Comparison of ENCODE assay signal across 21 cellular contexts in genomic region chr16:4760221-4760910, GRCh38. TPM values are rescaled to one million over a fixed set of nuclear protein-coding genes. Genes with fewer than 3 reads are reported as not detected.
A peak's percentile ranks its signal among the peaks of the same experiment; 100 is the strongest.
DNase-seq lines count a peak whose midpoint lies in the region; ATAC-seq, FAIRE-seq and TF ChIP-seq lines count a peak whose summit lies in the region.
"Had no signal": no experiment of that assay in that cellular context is flagged by ENCODE, and none has a peak within 500 bp of the region (broad histone marks: within the 10 kb centered on the region; RNA-seq: fewer than 3 reads in every experiment).

No MANE protein-coding gene starts in this region.

- POLR2A ChIA-PET in activated CD4-positive, alpha-beta T cell treated with anti-CD3 and anti-CD28 coated beads for 36 hours (lab: Charles Lee), result no interaction called here
- POLR2A ChIA-PET in HepG2 (lab: Yijun Ruan, JAX), result no interaction called here

- H3K27me3 Mint-ChIP-seq in activated CD4-positive, alpha-beta T cell treated with anti-CD3 and anti-CD28 coated beads for 36 hours, result no peaks in the 10 kb centered on the region
- H3K27me3 Mint-ChIP-seq in astrocyte (ENCODE audit: low read depth, unreplicated experiment), result no peaks in the 10 kb centered on the region
- no peaks in the 10 kb centered on the region for H3K27me3 Mint-ChIP-seq in T-helper 17 cell

- TF ChIP-seq CTCF in astrocyte (IDR thresholded peaks at IDR 0.05; ENCODE audit: insufficient read depth, low read depth, low read length), result no peak
- TF ChIP-seq CTCF in HepG2 (CRISPR knock-in tag; IDR thresholded peaks at IDR 0.05), result no peak

- H3K27me3 ChIP-seq in astrocyte (ENCODE audit: insufficient read depth, low read length) (no peaks in the 10 kb centered on the region), HepG2 (ENCODE audit: control insufficient read depth in 1 of 2, insufficient read depth in 2 of 2, low read length in 2 of 2) (no peaks in the 10 kb centered on the region)

- H4K20me1 ChIP-seq in astrocyte (ENCODE audit: insufficient read depth, low read length) (peaks cover 29% of the 10 kb centered on the region), HepG2 (ENCODE audit: insufficient read depth, low read length) (no peaks in the 10 kb centered on the region)

- H3K4me3 Mint-ChIP-seq in activated CD4-positive, alpha-beta T cell treated with anti-CD3 and anti-CD28 coated beads for 36 hours, result no peak overlapping the region
- H3K4me3 Mint-ChIP-seq in astrocyte (ENCODE audit: unreplicated experiment) (peak overlapping the region; percentile 31), T-helper 17 cell (no peak overlapping the region)

- intact Hi-C loops in activated CD4-positive, alpha-beta T cell treated with anti-CD3 and anti-CD28 coated beads for 36 hours (cut with DNase I, micrococcal nuclease), result no loop called here
- intact Hi-C loops in HepG2 (cut with micrococcal nuclease; ENCODE audit: unreplicated experiment), result no loop called here

- BruUV-seq in HepG2 (replicated peaks; lab: Mats Ljungman, UMichigan), result no TSS peak

- H2AFZ ChIP-seq in astrocyte (ENCODE audit: low read depth, low read length), result no peak overlapping the region
- H2AFZ ChIP-seq in HepG2 (ENCODE audit: low read length), result no peak overlapping the region

- H3K9me3 Mint-ChIP-seq in activated CD4-positive, alpha-beta T cell treated with anti-CD3 and anti-CD28 coated beads for 36 hours (ENCODE audit: low read depth), result peaks cover 4% of the 10 kb centered on the region
- H3K9me3 Mint-ChIP-seq in astrocyte (ENCODE audit: unreplicated experiment), result peaks cover 2% of the 10 kb centered on the region

- H3K27ac ChIP-seq in astrocyte (ENCODE audit: low read depth, low read length), result no peak overlapping the region
- no peak overlapping the region for H3K27ac ChIP-seq in HepG2 (ENCODE audit: extremely low read length, insufficient read depth, low read length)
- H3K27ac ChIP-seq: 22Rv1, C4-2B had no signal

- H3K4me2 ChIP-seq in astrocyte (ENCODE audit: low read length) (no peak overlapping the region), HepG2 (ENCODE audit: low read depth, low read length) (no peak overlapping the region)
- H3K4me2 ChIP-seq: SK-N-SH had no signal

- FAIRE-seq in astrocyte (lab: Jason Lieb, UNC), result no peak
- no peak for FAIRE-seq in HepG2 (lab: Jason Lieb, UNC)
- peak; percentile 20 for FAIRE-seq in urothelium cell line (lab: Jason Lieb, UNC)

- H3K4me1 Mint-ChIP-seq in activated CD4-positive, alpha-beta T cell treated with anti-CD3 and anti-CD28 coated beads for 36 hours, result peaks cover 9% of the 10 kb centered on the region
- H3K4me1 Mint-ChIP-seq in astrocyte (ENCODE audit: low read depth, unreplicated experiment) (no peaks in the 10 kb centered on the region), T-helper 17 cell (peaks cover 3% of the 10 kb centered on the region)

- no peak for ATAC-seq in activated CD4-positive, alpha-beta T cell treated with anti-CD3 and anti-CD28 coated beads for 36 hours
- no peak for ATAC-seq in HepG2
- ATAC-seq in T-helper 17 cell, result no peak

- peaks cover 21% of the 10 kb centered on the region for H3K79me2 ChIP-seq in astrocyte (ENCODE audit: insufficient read depth, low read length)
- peaks cover 13% of the 10 kb centered on the region for H3K79me2 ChIP-seq in HepG2 (ENCODE audit: insufficient read depth, low read length)

- peaks cover 48% of the 10 kb centered on the region for H3K36me3 Mint-ChIP-seq in activated CD4-positive, alpha-beta T cell treated with anti-CD3 and anti-CD28 coated beads for 36 hours (ENCODE audit: low read depth)
- H3K36me3 Mint-ChIP-seq in astrocyte (ENCODE audit: low read depth, unreplicated experiment) (peaks cover 39% of the 10 kb centered on the region), T-helper 17 cell (ENCODE audit: low read depth) (peaks cover 12% of the 10 kb centered on the region)

- TF ChIP-seq RAD21 in HepG2 (CRISPR knock-in tag; IDR thresholded peaks at IDR 0.05), result no peak

- in situ Hi-C loops in HepG2 (cut with HindIII; ENCODE audit: extremely low pct_ligation_motif_present, low pct_unique_long_range_greater_than_20kb), result no loop called here

- TF ChIP-seq EP300 in HepG2 (IDR thresholded peaks at IDR 0.05; ENCODE audit: low read depth in 2 of 2, low read length in 2 of 2), result no peak
- TF ChIP-seq EP300 in HepG2 (CRISPR knock-in tag; IDR thresholded peaks at IDR 0.05; ENCODE audit: borderline replicate concordance), result no peak

- no peaks in the 10 kb centered on the region for H3K9me3 ChIP-seq in astrocyte (ENCODE audit: insufficient read depth, low read depth, low read length)
- H3K9me3 ChIP-seq in HepG2 (ENCODE audit: low read length), result no peaks in the 10 kb centered on the region; the same call in 1 of the 2 replicates
- H3K9me3 ChIP-seq in T-helper 17 cell (ENCODE audit: control insufficient read depth, low read length, poor library complexity, severe bottlenecking), result no peaks in the 10 kb centered on the region

- 96% methylated on average over 10 of the region's 23 CpGs for WGBS in HepG2 (ENCODE audit: low lambda C conversion rate)

- peaks cover 14% of the 10 kb centered on the region for H3K36me3 ChIP-seq in astrocyte (ENCODE audit: insufficient read depth, low read length)
- peaks cover 24 to 69% of the 10 kb centered on the region in 2 experiments; a peak in 4 of 5 replicates for H3K36me3 ChIP-seq in HepG2 (replicated peaks in 1 of 2; ENCODE audit: control insufficient read depth in 1 of 2, insufficient read depth in 2 of 2, low read length in 2 of 2)

- no peak for TF ChIP-seq POLR2A in HepG2 (IDR thresholded peaks at IDR 0.05; ENCODE audit: insufficient read depth in 1 of 2, low read depth in 2 of 2, low read length in 2 of 2)

- no peaks in the 10 kb centered on the region for H3K4me1 ChIP-seq in astrocyte (ENCODE audit: insufficient read depth, low read length)
- H3K4me1 ChIP-seq in HepG2 (ENCODE audit: insufficient read depth, low read length), result peaks cover 16% of the 10 kb centered on the region

- DNase-seq in activated CD4-positive, alpha-beta T cell treated with anti-CD3 and anti-CD28 coated beads for 36 hours, result no peak
- no peak for DNase-seq in activated CD4-positive, alpha-beta T cell treated with anti-CD3 and anti-CD28 coated beads, Interleukin-2, amount 50 U/mL, for 48 hours
- no peak for DNase-seq in astrocyte (ENCODE audit: low read depth)
- DNase-seq in HepG2 (ENCODE audit: low spot score), result no peak
- no peak for DNase-seq in urothelium cell line (ENCODE audit: low spot score)
- DNase-seq in activated T-cell treated with anti-CD3 and anti-CD28 coated beads, Interleukin-2, amount 50 U/mL, for 48 hours, result no peak
- DNase-seq in T-helper 17 cell, result no peak
- DNase-seq in activated effector memory CD4-positive, alpha-beta T cell treated with anti-CD3 and anti-CD28 coated beads, Interleukin-2, amount 50 U/mL, for 16 hours, result no peak
- DNase-seq: AML-193; DMS79 treated with DMSO at 0.1 percent for 48 hours; HCEC 1CT; NCI-H1105; NCI-H1694 treated with DMSO at 0.1 percent for 48 hours; NCI-H510A; NCI-H748 treated with DMSO at 0.1 percent for 48 hours; NK-92 treated with Interleukin-12 subunit alpha and Interleukin-12 subunit beta, amount 100 ng/mL, for 24 hours; SHP77; SK-N-SH had no signal

- no peak overlapping the region for H3K4me3 ChIP-seq in astrocyte (ENCODE audit: insufficient read depth, low read depth, low read length)
- H3K4me3 ChIP-seq in HepG2 (replicated peaks in 1 of 3; ENCODE audit: insufficient read depth in 1 of 3, low read depth in 2 of 3, low read length in 3 of 3), result no peak overlapping the region

- CTCF ChIA-PET in activated CD4-positive, alpha-beta T cell treated with anti-CD3 and anti-CD28 coated beads for 36 hours (lab: Charles Lee), result interaction anchor here (0.6 to 1.0 kb wide), 3 partner anchors 9 to 315 kb away, joined by 3 read pairs; no protein-coding TSS in a partner anchor
- CTCF ChIA-PET in HepG2 (lab: Yijun Ruan, JAX; ENCODE audit: low intra/inter-chr PET ratio, low total read pairs), result no interaction called here

- peak overlapping the region; percentile 25 for H3K27ac Mint-ChIP-seq in activated CD4-positive, alpha-beta T cell treated with anti-CD3 and anti-CD28 coated beads for 36 hours
- H3K27ac Mint-ChIP-seq in astrocyte (ENCODE audit: unreplicated experiment), result no peak overlapping the region
- H3K27ac Mint-ChIP-seq in T-helper 17 cell, result no peak overlapping the region

- no peak overlapping the region for H3K9ac ChIP-seq in astrocyte (ENCODE audit: low read length)
- no peak overlapping the region for H3K9ac ChIP-seq in HepG2 (ENCODE audit: insufficient read depth, low read depth, low read length)
- H3K9ac ChIP-seq: SK-N-SH had no signal

RNA-seq across cellular contexts. Expression of gene ZNF500, which starts 6.6 kb away (rescaled TPM):
- total RNA-seq in activated CD4-positive, alpha-beta T cell treated with anti-CD3 and anti-CD28 coated beads for 36 hours, result 10 to 100 TPM; 10.3 to 11.6 TPM
- total RNA-seq in astrocyte (12.2 and 14.6 TPM in 2 replicates), HepG2 (2016; rRNA removed; fragmentation: Illumina TruSeq; extraction: Trizol) (8.1 and 12.2 TPM in 2 replicates), T-helper 17 cell (10 to 100 TPM; 10.1 to 15.8 TPM)
- total RNA-seq in HepG2 (2016; cell fraction: cytosol; rRNA removed; fragmentation: Illumina TruSeq; extraction: Trizol; ENCODE audit: low read depth), result 1.6 and 1.9 TPM in 2 replicates
- total RNA-seq in HepG2 (2016; cell fraction: insoluble cytoplasmic fraction; rRNA removed; fragmentation: Illumina TruSeq; extraction: Trizol), result 8.1 and 12.2 TPM in 2 replicates
- total RNA-seq in HepG2 (2016; cell fraction: membrane; rRNA removed; fragmentation: Illumina TruSeq; extraction: Trizol), result 3.8 and 4.4 TPM in 2 replicates
- total RNA-seq in HepG2 (2016; cell fraction: nucleus; rRNA removed; fragmentation: Illumina TruSeq; extraction: Trizol), result 9.6 and 15.9 TPM in 2 replicates
- 6.1 and 7.4 TPM in 2 replicates for polyA plus RNA-seq in HepG2 (2011; rRNA removed)
- polyA plus RNA-seq in HepG2 (2011; cell fraction: cytosol; rRNA removed), result 3.0 and 4.9 TPM in 2 replicates
- polyA plus RNA-seq in HepG2 (2011; cell fraction: nucleus; rRNA removed), result 17.2 and 20.4 TPM in 2 replicates
- polyA plus RNA-seq in HepG2 (2012), result 3.2 and 3.5 TPM in 2 replicates
- polyA plus RNA-seq in HepG2 (2016; cell fraction: cytosol; fragmentation: Illumina TruSeq; extraction: Trizol; ENCODE audit: low read depth), result 0.76 and 0.78 TPM in 2 replicates
- polyA plus RNA-seq in HepG2 (2016; cell fraction: insoluble cytoplasmic fraction; fragmentation: Illumina TruSeq; extraction: Trizol; ENCODE audit: low read depth), result 5.1 and 5.9 TPM in 2 replicates
- polyA plus RNA-seq in HepG2 (2016; cell fraction: membrane; fragmentation: Illumina TruSeq; extraction: Trizol; ENCODE audit: low read depth), result 1.9 and 2.5 TPM in 2 replicates
- polyA plus RNA-seq in HepG2 (2016; cell fraction: nucleus; fragmentation: Illumina TruSeq; extraction: Trizol; ENCODE audit: insufficient read depth, low read depth), result 19.3 and 24.8 TPM in 2 replicates
- polyA minus RNA-seq in HepG2 (2011; rRNA and poly(A)+ RNA removed; ENCODE audit: low replicate concordance), result 17.1 and 19.6 TPM in 2 replicates
- 2.6 and 3.3 TPM in 2 replicates for polyA minus RNA-seq in HepG2 (2011; cell fraction: cytosol; rRNA and poly(A)+ RNA removed)
- polyA minus RNA-seq in HepG2 (2011; cell fraction: nucleus; rRNA and poly(A)+ RNA removed), result 11.8 and 12.1 TPM in 2 replicates

RNA-seq across cellular contexts. Expression of gene DNAAF8, which starts 26.0 kb away (rescaled TPM):
- under 1 TPM; 0.11 to 0.16 TPM for total RNA-seq in activated CD4-positive, alpha-beta T cell treated with anti-CD3 and anti-CD28 coated beads for 36 hours
- total RNA-seq in astrocyte, result 2.7 and 2.9 TPM in 2 replicates
- 0.38 and 0.44 TPM in 2 replicates for total RNA-seq in HepG2 (2016; rRNA removed; fragmentation: Illumina TruSeq; extraction: Trizol)
- total RNA-seq in HepG2 (2016; cell fraction: cytosol; rRNA removed; fragmentation: Illumina TruSeq; extraction: Trizol; ENCODE audit: low read depth), result 0.44 and 0.81 TPM in 2 replicates
- total RNA-seq in HepG2 (2016; cell fraction: insoluble cytoplasmic fraction; rRNA removed; fragmentation: Illumina TruSeq; extraction: Trizol), result 0.15 TPM in 1 of 2 replicates, not detected in the other
- total RNA-seq in HepG2 (2016; cell fraction: membrane; rRNA removed; fragmentation: Illumina TruSeq; extraction: Trizol), result 0.14 and 0.65 TPM in 2 replicates
- 0.31 TPM in 1 of 2 replicates, not detected in the other for total RNA-seq in HepG2 (2016; cell fraction: nucleus; rRNA removed; fragmentation: Illumina TruSeq; extraction: Trizol)
- 0.27 TPM in 1 of 2 replicates, not detected in the other for polyA plus RNA-seq in HepG2 (2011; rRNA removed)
- 0.03 and 0.16 TPM in 2 replicates for polyA plus RNA-seq in HepG2 (2011; cell fraction: cytosol; rRNA removed)
- polyA plus RNA-seq in HepG2 (2011; cell fraction: nucleus; rRNA removed), result not detected in 2 replicates
- 0.12 and 0.21 TPM in 2 replicates for polyA plus RNA-seq in HepG2 (2012)
- polyA plus RNA-seq in HepG2 (2016; cell fraction: cytosol; fragmentation: Illumina TruSeq; extraction: Trizol; ENCODE audit: low read depth), result 0.15 and 0.24 TPM in 2 replicates
- polyA plus RNA-seq in HepG2 (2016; cell fraction: insoluble cytoplasmic fraction; fragmentation: Illumina TruSeq; extraction: Trizol; ENCODE audit: low read depth), result 0.34 and 0.57 TPM in 2 replicates
- polyA plus RNA-seq in HepG2 (2016; cell fraction: membrane; fragmentation: Illumina TruSeq; extraction: Trizol; ENCODE audit: low read depth), result 0.17 and 0.40 TPM in 2 replicates
- polyA plus RNA-seq in HepG2 (2016; cell fraction: nucleus; fragmentation: Illumina TruSeq; extraction: Trizol; ENCODE audit: insufficient read depth, low read depth), result not detected in 2 replicates
- polyA minus RNA-seq in HepG2 (2011; rRNA and poly(A)+ RNA removed; ENCODE audit: low replicate concordance), result 0.70 TPM in 1 of 2 replicates, not detected in the other
- polyA minus RNA-seq in HepG2 (2011; cell fraction: cytosol; rRNA and poly(A)+ RNA removed), result not detected in 2 replicates
- 0.50 TPM in 1 of 2 replicates, not detected in the other for polyA minus RNA-seq in HepG2 (2011; cell fraction: nucleus; rRNA and poly(A)+ RNA removed)
- total RNA-seq in T-helper 17 cell, result not detected

RNA-seq across cellular contexts. Expression of gene ANKS3, which starts 26.3 kb away (rescaled TPM):
- 10 to 100 TPM; 12.1 to 14.1 TPM for total RNA-seq in activated CD4-positive, alpha-beta T cell treated with anti-CD3 and anti-CD28 coated beads for 36 hours
- total RNA-seq in astrocyte (23.7 and 27.2 TPM in 2 replicates), HepG2 (2016; rRNA removed; fragmentation: Illumina TruSeq; extraction: Trizol) (6.6 and 15.9 TPM in 2 replicates), T-helper 17 cell (10 to 100 TPM; 15.6 to 20.0 TPM)
- total RNA-seq in HepG2 (2016; cell fraction: cytosol; rRNA removed; fragmentation: Illumina TruSeq; extraction: Trizol; ENCODE audit: low read depth), result 34.4 and 34.9 TPM in 2 replicates
- 6.2 and 13.8 TPM in 2 replicates for total RNA-seq in HepG2 (2016; cell fraction: insoluble cytoplasmic fraction; rRNA removed; fragmentation: Illumina TruSeq; extraction: Trizol)
- total RNA-seq in HepG2 (2016; cell fraction: membrane; rRNA removed; fragmentation: Illumina TruSeq; extraction: Trizol), result 29.2 and 30.9 TPM in 2 replicates
- 17.3 and 17.4 TPM in 2 replicates for total RNA-seq in HepG2 (2016; cell fraction: nucleus; rRNA removed; fragmentation: Illumina TruSeq; extraction: Trizol)
- polyA plus RNA-seq in HepG2 (2011; rRNA removed), result 11.4 and 14.4 TPM in 2 replicates
- polyA plus RNA-seq in HepG2 (2011; cell fraction: cytosol; rRNA removed), result 5.8 and 7.5 TPM in 2 replicates
- 58.0 and 68.7 TPM in 2 replicates for polyA plus RNA-seq in HepG2 (2011; cell fraction: nucleus; rRNA removed)
- 6.3 and 7.6 TPM in 2 replicates for polyA plus RNA-seq in HepG2 (2012)
- 2.4 and 2.5 TPM in 2 replicates for polyA plus RNA-seq in HepG2 (2016; cell fraction: cytosol; fragmentation: Illumina TruSeq; extraction: Trizol; ENCODE audit: low read depth)
- 3.9 and 5.0 TPM in 2 replicates for polyA plus RNA-seq in HepG2 (2016; cell fraction: insoluble cytoplasmic fraction; fragmentation: Illumina TruSeq; extraction: Trizol; ENCODE audit: low read depth)
- polyA plus RNA-seq in HepG2 (2016; cell fraction: membrane; fragmentation: Illumina TruSeq; extraction: Trizol; ENCODE audit: low read depth), result 3.0 and 4.2 TPM in 2 replicates
- 32.9 and 37.2 TPM in 2 replicates for polyA plus RNA-seq in HepG2 (2016; cell fraction: nucleus; fragmentation: Illumina TruSeq; extraction: Trizol; ENCODE audit: insufficient read depth, low read depth)
- 23.8 and 32.8 TPM in 2 replicates for polyA minus RNA-seq in HepG2 (2011; rRNA and poly(A)+ RNA removed; ENCODE audit: low replicate concordance)
- polyA minus RNA-seq in HepG2 (2011; cell fraction: cytosol; rRNA and poly(A)+ RNA removed), result 3.9 and 4.8 TPM in 2 replicates
- polyA minus RNA-seq in HepG2 (2011; cell fraction: nucleus; rRNA and poly(A)+ RNA removed), result 25.6 and 28.0 TPM in 2 replicates

RNA-seq across cellular contexts. Expression of gene SEPTIN12, which starts 27.8 kb away (rescaled TPM):
- not detected for total RNA-seq in activated CD4-positive, alpha-beta T cell treated with anti-CD3 and anti-CD28 coated beads for 36 hours
- total RNA-seq in astrocyte, result 4.4 and 5.9 TPM in 2 replicates
- 0.22 TPM in 1 of 2 replicates, not detected in the other for total RNA-seq in HepG2 (2016; rRNA removed; fragmentation: Illumina TruSeq; extraction: Trizol)
- total RNA-seq in HepG2 (2016; cell fraction: cytosol; rRNA removed; fragmentation: Illumina TruSeq; extraction: Trizol; ENCODE audit: low read depth), result not detected in 2 replicates
- total RNA-seq in HepG2 (2016; cell fraction: insoluble cytoplasmic fraction; rRNA removed; fragmentation: Illumina TruSeq; extraction: Trizol), result not detected in 2 replicates
- total RNA-seq in HepG2 (2016; cell fraction: membrane; rRNA removed; fragmentation: Illumina TruSeq; extraction: Trizol), result not detected in 2 replicates
- not detected in 2 replicates for total RNA-seq in HepG2 (2016; cell fraction: nucleus; rRNA removed; fragmentation: Illumina TruSeq; extraction: Trizol)
- 0.31 TPM in 1 of 2 replicates, not detected in the other for polyA plus RNA-seq in HepG2 (2011; rRNA removed)
- not detected in 2 replicates for polyA plus RNA-seq in HepG2 (2011; cell fraction: cytosol; rRNA removed)
- 0.29 and 0.43 TPM in 2 replicates for polyA plus RNA-seq in HepG2 (2011; cell fraction: nucleus; rRNA removed)
- 0.50 TPM in 1 of 2 replicates, not detected in the other for polyA plus RNA-seq in HepG2 (2012)
- not detected in 2 replicates for polyA plus RNA-seq in HepG2 (2016; cell fraction: cytosol; fragmentation: Illumina TruSeq; extraction: Trizol; ENCODE audit: low read depth)
- not detected in 2 replicates for polyA plus RNA-seq in HepG2 (2016; cell fraction: insoluble cytoplasmic fraction; fragmentation: Illumina TruSeq; extraction: Trizol; ENCODE audit: low read depth)
- polyA plus RNA-seq in HepG2 (2016; cell fraction: membrane; fragmentation: Illumina TruSeq; extraction: Trizol; ENCODE audit: low read depth), result not detected in 2 replicates
- polyA plus RNA-seq in HepG2 (2016; cell fraction: nucleus; fragmentation: Illumina TruSeq; extraction: Trizol; ENCODE audit: insufficient read depth, low read depth), result not detected in 2 replicates
- polyA minus RNA-seq in HepG2 (2011; rRNA and poly(A)+ RNA removed; ENCODE audit: low replicate concordance), result 0.89 TPM in 1 of 2 replicates, not detected in the other
- polyA minus RNA-seq in HepG2 (2011; cell fraction: cytosol; rRNA and poly(A)+ RNA removed), result not detected in 2 replicates
- not detected in 2 replicates for polyA minus RNA-seq in HepG2 (2011; cell fraction: nucleus; rRNA and poly(A)+ RNA removed)
- not detected for total RNA-seq in T-helper 17 cell
- total RNA-seq: OCI-LY7 had no signal

RNA-seq across cellular contexts. Expression of gene SMIM22, which starts 34.8 kb away (rescaled TPM):
- not detected for total RNA-seq in activated CD4-positive, alpha-beta T cell treated with anti-CD3 and anti-CD28 coated beads for 36 hours
- not detected in 2 replicates for total RNA-seq in astrocyte
- not detected in 2 replicates for total RNA-seq in HepG2 (2016; rRNA removed; fragmentation: Illumina TruSeq; extraction: Trizol)
- not detected in 2 replicates for total RNA-seq in HepG2 (2016; cell fraction: cytosol; rRNA removed; fragmentation: Illumina TruSeq; extraction: Trizol; ENCODE audit: low read depth)
- not detected in 2 replicates for total RNA-seq in HepG2 (2016; cell fraction: insoluble cytoplasmic fraction; rRNA removed; fragmentation: Illumina TruSeq; extraction: Trizol)
- total RNA-seq in HepG2 (2016; cell fraction: membrane; rRNA removed; fragmentation: Illumina TruSeq; extraction: Trizol), result not detected in 2 replicates
- total RNA-seq in HepG2 (2016; cell fraction: nucleus; rRNA removed; fragmentation: Illumina TruSeq; extraction: Trizol), result not detected in 2 replicates
- polyA plus RNA-seq in HepG2 (2011; rRNA removed), result not detected in 2 replicates
- polyA plus RNA-seq in HepG2 (2011; cell fraction: cytosol; rRNA removed), result not detected in 2 replicates
- polyA plus RNA-seq in HepG2 (2011; cell fraction: nucleus; rRNA removed), result not detected in 2 replicates
- polyA plus RNA-seq in HepG2 (2012), result 0.52 TPM in 1 of 2 replicates, not detected in the other
- not detected in 2 replicates for polyA plus RNA-seq in HepG2 (2016; cell fraction: cytosol; fragmentation: Illumina TruSeq; extraction: Trizol; ENCODE audit: low read depth)
- polyA plus RNA-seq in HepG2 (2016; cell fraction: insoluble cytoplasmic fraction; fragmentation: Illumina TruSeq; extraction: Trizol; ENCODE audit: low read depth), result not detected in 2 replicates
- polyA plus RNA-seq in HepG2 (2016; cell fraction: membrane; fragmentation: Illumina TruSeq; extraction: Trizol; ENCODE audit: low read depth), result not detected in 2 replicates
- not detected in 2 replicates for polyA plus RNA-seq in HepG2 (2016; cell fraction: nucleus; fragmentation: Illumina TruSeq; extraction: Trizol; ENCODE audit: insufficient read depth, low read depth)
- not detected in 2 replicates for polyA minus RNA-seq in HepG2 (2011; rRNA and poly(A)+ RNA removed; ENCODE audit: low replicate concordance)
- polyA minus RNA-seq in HepG2 (2011; cell fraction: cytosol; rRNA and poly(A)+ RNA removed), result not detected in 2 replicates
- not detected in 2 replicates for polyA minus RNA-seq in HepG2 (2011; cell fraction: nucleus; rRNA and poly(A)+ RNA removed)
- total RNA-seq in T-helper 17 cell, result not detected
- total RNA-seq: OCI-LY7 had no signal
- polyA plus RNA-seq: SK-N-SH had no signal
